Comparison of ENCODE assay signal across 13 cellular contexts in the genomic region with DNA sequence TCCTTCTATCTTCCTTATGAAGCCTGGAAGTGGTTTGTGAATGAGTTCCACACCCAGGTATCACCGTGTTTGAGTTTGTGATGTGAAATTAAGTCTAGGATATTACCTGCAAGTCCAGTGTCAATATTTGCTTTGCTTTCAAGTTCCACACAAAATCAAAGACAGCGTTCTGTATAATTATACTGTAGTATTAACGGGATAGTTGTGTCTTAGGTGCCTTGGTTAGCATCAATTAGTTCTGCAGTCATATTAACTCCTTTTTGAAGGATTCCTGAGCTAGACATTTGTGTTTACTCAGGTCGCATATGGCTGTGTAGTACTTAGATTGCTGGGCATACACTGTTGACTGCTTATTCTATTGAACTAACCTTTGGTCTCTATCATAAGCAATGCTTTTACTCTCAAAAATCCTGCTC.
"Had no signal": no experiment of that assay in that cellular context is flagged by ENCODE, and none has a peak within 500 bp of the region (broad histone marks: within the 10 kb centered on the region; RNA-seq: fewer than 3 reads in every experiment).

No MANE protein-coding gene starts in this region.

- FAIRE-seq: endothelial cell of umbilical vein had no signal

- H3K9me3 ChIP-seq: lower lobe of right lung had no signal

- H3K4me3 ChIP-seq: lower lobe of right lung had no signal

- H3K36me3 ChIP-seq: lower lobe of right lung had no signal

- H3K27ac ChIP-seq: lower lobe of right lung had no signal

- H3K4me1 ChIP-seq: lower lobe of right lung had no signal

- DNase-seq: activated CD4-positive, CD25-positive, alpha-beta regulatory T cell treated with anti-CD3 and anti-CD28 coated beads, Interleukin-2, amount 50 U/mL, for 72 hours; activated naive CD8-positive, alpha-beta T cell treated with anti-CD3 and anti-CD28 coated beads, Interleukin-2, amount 10 ng/mL, durations not matched to agents 7 days and 5 days; cortex of kidney; effector CD8-positive, alpha-beta T cell; foreskin fibroblast; hypothalamus; kidney; lower lobe of right lung; midbrain; naive B cell; T1000 had no signal

- ATAC-seq: lower lobe of right lung; stimulated activated memory B cell treated with anti-CD40 and anti-IgM and Interleukin-4, amounts not matched to agents 10 μg/mL and 1 μg/mL and 100 μg/mL, for 72 hours had no signal
